ENCODE assay signal across 8 cellular contexts in the genomic region with DNA sequence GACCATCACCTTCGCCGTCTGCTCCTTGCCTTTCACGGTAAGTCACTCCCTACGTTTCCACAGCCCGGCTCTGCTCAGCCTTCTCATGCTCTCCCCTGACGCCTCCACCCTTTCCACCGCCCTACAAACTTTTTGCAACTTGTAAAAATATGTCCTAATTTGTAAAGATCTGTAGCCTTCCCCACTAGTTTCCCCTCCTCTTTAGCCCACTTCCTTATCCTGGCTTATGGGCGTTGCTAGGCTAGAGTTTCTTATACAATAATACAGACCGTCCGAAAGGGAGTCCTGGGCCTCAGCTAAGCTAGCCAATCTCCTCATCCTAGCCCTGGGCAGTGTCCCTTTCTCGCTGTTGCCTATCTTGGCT. TPM values are rescaled to one million over a fixed set of nuclear protein-coding genes. Genes with fewer than 3 reads are reported as not detected.
DNase-seq lines count a peak whose midpoint lies in the region; ATAC-seq and TF ChIP-seq lines count a peak whose summit lies in the region.

No MANE protein-coding gene starts in this region.

- H3K4me1 ChIP-seq in Peyer's patch (peaks cover 0 to 9% (median 4%) of the 10 kb centered on the region in 4 donors), fibroblast of lung (ENCODE audit: control insufficient read depth, extremely low read depth, insufficient read depth, low read length) (peaks cover 9% of the 10 kb centered on the region), psoas muscle (no peaks in the 10 kb centered on the region)

- TF ChIP-seq POLR2A in Peyer's patch (IDR thresholded peaks at IDR 0.05), result peak; percentile 16 to 33

- 42 to 53% (median 51%) methylated on average over 11 of the region's 11 CpGs for WGBS in psoas muscle, 3 donors

- H3K9me3 ChIP-seq in Peyer's patch (no peaks in the 10 kb centered on the region), fibroblast of lung (ENCODE audit: control insufficient read depth, insufficient read depth, low read depth, low read length) (no peaks in the 10 kb centered on the region), psoas muscle (no peaks in the 10 kb centered on the region)

- peak; percentile 5 for ATAC-seq in GM18498 (IDR thresholded peaks at IDR 0.05; ENCODE audit: unreplicated experiment)
- ATAC-seq in psoas muscle, result no peak
- ATAC-seq in HG03442 (IDR thresholded peaks at IDR 0.05; ENCODE audit: unreplicated experiment), result no peak
- no peak for ATAC-seq in HG02938 (IDR thresholded peaks at IDR 0.05; ENCODE audit: unreplicated experiment)

- TF ChIP-seq CTCF in Peyer's patch (IDR thresholded peaks at IDR 0.05) (no peak), fibroblast of lung (conservative IDR thresholded peaks at IDR 0.05 in 1 of 2, IDR thresholded peaks at IDR 0.05 in 1 of 2; ENCODE audit: low read depth in 1 of 2, low read length in 2 of 2) (no peak), psoas muscle (IDR thresholded peaks at IDR 0.05) (no peak)

- no peaks in the 10 kb centered on the region for H3K27me3 ChIP-seq in Peyer's patch
- H3K27me3 ChIP-seq in fibroblast of lung (ENCODE audit: control insufficient read depth, insufficient read depth, low read length), result no peaks in the 10 kb centered on the region
- H3K27me3 ChIP-seq in psoas muscle (ENCODE audit: insufficient read depth in 3 of 3, low read length in 2 of 3), result peaks cover 4 to 40% (median 6%) of the 10 kb centered on the region in 3 donors

- H3K36me3 ChIP-seq in Peyer's patch (no peaks in the 10 kb centered on the region), fibroblast of lung (ENCODE audit: control insufficient read depth, insufficient read depth, low read length) (no peaks in the 10 kb centered on the region), psoas muscle (ENCODE audit: insufficient read depth in 1 of 2, low read depth in 1 of 2) (no peaks in the 10 kb centered on the region)

- H3K4me2 ChIP-seq in fibroblast of lung (ENCODE audit: extremely low read depth, insufficient read depth, low read length), result peak overlapping the region; percentile 83

- H3K79me2 ChIP-seq in fibroblast of lung (ENCODE audit: control insufficient read depth, insufficient read depth, low read length), result peaks cover 47% of the 10 kb centered on the region

- intact Hi-C loops in psoas muscle (cut with DNase I), result no loop called here

- H3K27ac ChIP-seq in Peyer's patch, result peak overlapping the region; percentile 67 to 89 (median 82)
- H3K27ac ChIP-seq in fibroblast of lung (ENCODE audit: insufficient read depth, low read length), result peak overlapping the region; percentile 60
- H3K27ac ChIP-seq in psoas muscle, result no peak overlapping the region

- H4K20me1 ChIP-seq in fibroblast of lung (ENCODE audit: control insufficient read depth, extremely low read depth, insufficient read depth, low read length), result no peaks in the 10 kb centered on the region

- H3K4me3 ChIP-seq in Peyer's patch (peak overlapping the region; percentile 49 to 64 (median 58)), fibroblast of lung (replicated peaks in 1 of 4; ENCODE audit: control extremely low read depth in 1 of 4, insufficient read depth in 1 of 4, low read depth in 3 of 4, low read length in 4 of 4) (peak overlapping the region; percentile 81 to 100 (median 92)), psoas muscle (peak overlapping the region; percentile 67)

- peak in 1 of 3 donors; percentile 58 for DNase-seq in Peyer's patch
- peak in 1 of 2 donors; percentile 72 for DNase-seq in fibroblast of lung (ENCODE audit: low read depth in 2 of 2)
- no peak for DNase-seq in psoas muscle
- DNase-seq in HuH-7 (ENCODE audit: low spot score), result no peak
- no peak for DNase-seq in Ammon's horn (ENCODE audit: low spot score)

- H2AFZ ChIP-seq in fibroblast of lung (ENCODE audit: low read length), result peak overlapping the region; percentile 50

- H3K9ac ChIP-seq in fibroblast of lung (ENCODE audit: insufficient read depth, low read length), result no peak overlapping the region

RNA-seq across cellular contexts. Expression of a gene that starts 1.2 kb away (rescaled TPM):
- total RNA-seq in Peyer's patch (1 to 10 TPM; 2.7 to 6.4 (median 4.9) TPM), fibroblast of lung (30.0 and 38.8 TPM in 2 replicates), psoas muscle (under 1 TPM; 0.26 to 0.57 (median 0.33) TPM)
- polyA plus RNA-seq in fibroblast of lung (15.9 and 27.3 TPM in 2 replicates), psoas muscle (under 1 TPM; 0.08 to 0.14 (median 0.13) TPM)
- polyA plus RNA-seq in fibroblast of lung (2012), result 17.5 and 32.4 TPM in 2 replicates
- 5.1 and 5.7 TPM in 2 replicates for polyA minus RNA-seq in fibroblast of lung (ENCODE audit: low replicate concordance)

RNA-seq across cellular contexts. Expression of a gene that starts 47.8 kb away (rescaled TPM):
- 1 to 10 TPM in 3 of 4 donors, not detected in 1; 1.4 to 3.8 (median 1.4) TPM for total RNA-seq in Peyer's patch
- not detected in 2 replicates for total RNA-seq in fibroblast of lung
- polyA plus RNA-seq in fibroblast of lung, result 0.08 TPM in 1 of 2 replicates, not detected in the other
- 0.06 and 0.10 TPM in 2 replicates for polyA plus RNA-seq in fibroblast of lung (2012)
- not detected in 2 replicates for polyA minus RNA-seq in fibroblast of lung (ENCODE audit: low replicate concordance)
- under 1 TPM in 2 of 4 donors, not detected in 2; 0.19 to 0.39 TPM for total RNA-seq in psoas muscle
- under 1 TPM; 0.09 to 0.18 (median 0.11) TPM for polyA plus RNA-seq in psoas muscle
